Comparison of ENCODE assay signal across 12 cellular contexts in genomic region chr1:98086796-98087195, GRCh38.
DNase-seq lines count a peak whose midpoint lies in the region; ATAC-seq, FAIRE-seq and TF ChIP-seq lines count a peak whose summit lies in the region.
"Had no signal": no experiment of that assay in that cellular context is flagged by ENCODE, and none has a peak within 500 bp of the region (broad histone marks: within the 10 kb centered on the region; RNA-seq: fewer than 3 reads in every experiment).

No MANE protein-coding gene starts in this region.

- H2BK120ac ChIP-seq in trophoblast cell (ENCODE audit: insufficient read depth, low read length, poor library complexity): no peak overlapping the region

- TF ChIP-seq POLR2A in ovary (IDR thresholded peaks at IDR 0.05): no peak

- no peak for TF ChIP-seq CTCF in fibroblast of lung (conservative IDR thresholded peaks at IDR 0.05 in 1 of 2, IDR thresholded peaks at IDR 0.05 in 1 of 2; ENCODE audit: low read depth in 1 of 2, low read length in 2 of 2)
- no peak for TF ChIP-seq CTCF in ovary (IDR thresholded peaks at IDR 0.05)

- H3K27me3 Mint-ChIP-seq in natural killer cell treated with Interleukin-12 subunit alpha and Interleukin-12 subunit beta and Interleukin-15 and Interleukin-18, amount 100 ng/mL, for 72 hours: peaks cover 15 to 21% of the 10 kb centered on the region in 2 donors
- no peaks in the 10 kb centered on the region for H3K27me3 Mint-ChIP-seq in activated CD4-positive, alpha-beta T cell treated with anti-CD3 and anti-CD28 coated beads, Interleukin-2, amount 10 ng/mL, durations not matched to agents 7 days and 5 days

- POLR2A ChIA-PET in activated CD4-positive, alpha-beta T cell treated with anti-CD3 and anti-CD28 coated beads, Interleukin-2, amount 10 ng/mL, durations not matched to agents 7 days and 5 days (lab: Charles Lee): no interaction called here

- no peak overlapping the region for H2BK12ac ChIP-seq in trophoblast cell (ENCODE audit: low read length)

- CTCF ChIA-PET in activated CD4-positive, alpha-beta T cell treated with anti-CD3 and anti-CD28 coated beads, Interleukin-2, amount 10 ng/mL, durations not matched to agents 7 days and 5 days (lab: Charles Lee): interaction anchor here (0.7 kb wide), 1 partner anchor 1883 kb away, joined by 3 read pairs; no protein-coding TSS in a partner anchor

- H3K36me3 Mint-ChIP-seq in natural killer cell treated with Interleukin-12 subunit alpha and Interleukin-12 subunit beta and Interleukin-15 and Interleukin-18, amount 100 ng/mL, for 72 hours: no peaks in the 10 kb centered on the region
- H3K36me3 Mint-ChIP-seq in activated CD4-positive, alpha-beta T cell treated with anti-CD3 and anti-CD28 coated beads, Interleukin-2, amount 10 ng/mL, durations not matched to agents 7 days and 5 days (ENCODE audit: low read depth): no peaks in the 10 kb centered on the region
- H3K36me3 Mint-ChIP-seq: activated naive CD8-positive, alpha-beta T cell treated with anti-CD3 and anti-CD28 coated beads, Interleukin-2, amount 10 ng/mL, durations not matched to agents 7 days and 5 days had no signal

- no peak overlapping the region for H3K18ac ChIP-seq in trophoblast cell (ENCODE audit: low read length)

- no peaks in the 10 kb centered on the region for H4K20me1 ChIP-seq in fibroblast of lung (ENCODE audit: control insufficient read depth, extremely low read depth, insufficient read depth, low read length)

- no peak overlapping the region for H4K12ac ChIP-seq in trophoblast cell (ENCODE audit: low read depth, low read length)

- H3K4me2 ChIP-seq in fibroblast of lung (ENCODE audit: extremely low read depth, insufficient read depth, low read length) (peak overlapping the region; percentile 72), trophoblast cell (ENCODE audit: low read length) (no peak overlapping the region)

- H3K79me2 ChIP-seq in fibroblast of lung (ENCODE audit: control insufficient read depth, insufficient read depth, low read length) (no peaks in the 10 kb centered on the region), trophoblast cell (ENCODE audit: control insufficient read depth, insufficient read depth, low read length, poor library complexity) (no peaks in the 10 kb centered on the region)

- H3K4me1 ChIP-seq in fibroblast of lung (ENCODE audit: control insufficient read depth, extremely low read depth, insufficient read depth, low read length): peaks cover 9% of the 10 kb centered on the region
- H3K4me1 ChIP-seq in trophoblast cell (ENCODE audit: control insufficient read depth in 1 of 2, insufficient read depth in 2 of 2, low read length in 2 of 2): peaks cover 0 to 5% of the 10 kb centered on the region in 2 experiments
- H3K4me1 ChIP-seq in ovary (ENCODE audit: insufficient read depth): no peaks in the 10 kb centered on the region

- peak; percentile 15 for DNase-seq in ELF-1 (ENCODE audit: low read depth, low spot score)
- peak; percentile 100 for DNase-seq in RCC 7860 (ENCODE audit: low spot score)
- DNase-seq in fibroblast of lung (ENCODE audit: low read depth in 2 of 2): peak; percentile 91 to 100
- peak; percentile 50 to 81 for DNase-seq in trophoblast cell
- no peak for DNase-seq in ovary
- no peak for DNase-seq in natural killer cell treated with Interleukin-12 subunit alpha and Interleukin-12 subunit beta and Interleukin-15 and Interleukin-18, amount 100 ng/mL, for 72 hours (ENCODE audit: low spot score)
- DNase-seq in activated CD4-positive, alpha-beta T cell treated with anti-CD3 and anti-CD28 coated beads, Interleukin-2, amount 10 ng/mL, durations not matched to agents 7 days and 5 days: no peak
- DNase-seq: activated naive CD8-positive, alpha-beta T cell treated with anti-CD3 and anti-CD28 coated beads, Interleukin-2, amount 10 ng/mL, durations not matched to agents 7 days and 5 days; NCI-H524; stimulated activated naive CD8-positive, alpha-beta T cell treated with anti-CD3 and anti-CD28 coated beads, Interleukin-15, amount 100 ng/mL, for 72 hours had no signal

- WGBS in trophoblast cell (ENCODE audit: extremely low coverage, insufficient coverage, insufficient read length): no CpG with 5 or more reads among the region's 2 CpGs
- WGBS in ovary, 3 donors: 63 to 68% (median 65%) methylated on average over 2 of the region's 2 CpGs

- no peak for ATAC-seq in HG02870 (IDR thresholded peaks at IDR 0.05; ENCODE audit: unreplicated experiment)
- no peak for ATAC-seq in natural killer cell treated with Interleukin-12 subunit alpha and Interleukin-12 subunit beta and Interleukin-15 and Interleukin-18, amount 100 ng/mL, for 72 hours
- ATAC-seq: stimulated activated naive CD8-positive, alpha-beta T cell treated with anti-CD3 and anti-CD28 coated beads, Interleukin-15, amount 100 ng/mL, for 72 hours had no signal

- H3K27me3 ChIP-seq in fibroblast of lung (ENCODE audit: control insufficient read depth, insufficient read depth, low read length) (no peaks in the 10 kb centered on the region), trophoblast cell (ENCODE audit: insufficient read depth, low read length) (no peaks in the 10 kb centered on the region), ovary (no peaks in the 10 kb centered on the region)

- H3K9me3 Mint-ChIP-seq in natural killer cell treated with Interleukin-12 subunit alpha and Interleukin-12 subunit beta and Interleukin-15 and Interleukin-18, amount 100 ng/mL, for 72 hours: no peaks in the 10 kb centered on the region
- no peaks in the 10 kb centered on the region for H3K9me3 Mint-ChIP-seq in activated CD4-positive, alpha-beta T cell treated with anti-CD3 and anti-CD28 coated beads, Interleukin-2, amount 10 ng/mL, durations not matched to agents 7 days and 5 days
- H3K9me3 Mint-ChIP-seq: activated naive CD8-positive, alpha-beta T cell treated with anti-CD3 and anti-CD28 coated beads, Interleukin-2, amount 10 ng/mL, durations not matched to agents 7 days and 5 days; stimulated activated naive CD8-positive, alpha-beta T cell treated with anti-CD3 and anti-CD28 coated beads, Interleukin-15, amount 100 ng/mL, for 72 hours had no signal

- no peaks in the 10 kb centered on the region for H3K36me3 ChIP-seq in fibroblast of lung (ENCODE audit: control insufficient read depth, insufficient read depth, low read length)
- H3K36me3 ChIP-seq in trophoblast cell (ENCODE audit: control insufficient read depth in 1 of 2, insufficient read depth in 2 of 2, low read length in 2 of 2): no peaks in the 10 kb centered on the region
- H3K36me3 ChIP-seq in ovary: no peaks in the 10 kb centered on the region

- no peak overlapping the region for H3K14ac ChIP-seq in trophoblast cell (ENCODE audit: low read length)

- H2BK5ac ChIP-seq in trophoblast cell (ENCODE audit: low read depth, low read length, poor library complexity): no peak overlapping the region

- H3K4ac ChIP-seq in trophoblast cell (ENCODE audit: low read depth, low read length): no peak overlapping the region

- intact Hi-C loops in ovary (cut with DNase I): no loop called here

- H3K79me1 ChIP-seq in trophoblast cell (ENCODE audit: low read length): no peaks in the 10 kb centered on the region

- H3K27ac ChIP-seq in fibroblast of lung (ENCODE audit: insufficient read depth, low read length): peak overlapping the region; percentile 67
- no peak overlapping the region for H3K27ac ChIP-seq in trophoblast cell (ENCODE audit: low read depth, low read length)
- no peak overlapping the region for H3K27ac ChIP-seq in ovary
- H3K27ac ChIP-seq: VCaP had no signal

- FAIRE-seq in RCC 7860 (lab: Jason Lieb, UNC): peak; percentile 99

- no peak overlapping the region for H4K8ac ChIP-seq in trophoblast cell (ENCODE audit: low read depth, low read length)

- no peaks in the 10 kb centered on the region for H3K9me3 ChIP-seq in fibroblast of lung (ENCODE audit: control insufficient read depth, insufficient read depth, low read depth, low read length)
- H3K9me3 ChIP-seq in trophoblast cell (ENCODE audit: insufficient read depth, low read depth, low read length): no peaks in the 10 kb centered on the region
- no peaks in the 10 kb centered on the region for H3K9me3 ChIP-seq in ovary

- H4K91ac ChIP-seq in trophoblast cell (ENCODE audit: low read depth, low read length): no peak overlapping the region

- H3K9ac ChIP-seq in fibroblast of lung (ENCODE audit: insufficient read depth, low read length) (no peak overlapping the region), trophoblast cell (ENCODE audit: low read length) (no peak overlapping the region)

- H3K4me3 Mint-ChIP-seq in natural killer cell treated with Interleukin-12 subunit alpha and Interleukin-12 subunit beta and Interleukin-15 and Interleukin-18, amount 100 ng/mL, for 72 hours: no peak overlapping the region
- no peak overlapping the region for H3K4me3 Mint-ChIP-seq in activated CD4-positive, alpha-beta T cell treated with anti-CD3 and anti-CD28 coated beads, Interleukin-2, amount 10 ng/mL, durations not matched to agents 7 days and 5 days
- H3K4me3 Mint-ChIP-seq: activated naive CD8-positive, alpha-beta T cell treated with anti-CD3 and anti-CD28 coated beads, Interleukin-2, amount 10 ng/mL, durations not matched to agents 7 days and 5 days; stimulated activated naive CD8-positive, alpha-beta T cell treated with anti-CD3 and anti-CD28 coated beads, Interleukin-15, amount 100 ng/mL, for 72 hours had no signal

- H3K4me1 Mint-ChIP-seq in natural killer cell treated with Interleukin-12 subunit alpha and Interleukin-12 subunit beta and Interleukin-15 and Interleukin-18, amount 100 ng/mL, for 72 hours (ENCODE audit: low read depth in 2 of 2): no peaks in the 10 kb centered on the region
- no peaks in the 10 kb centered on the region for H3K4me1 Mint-ChIP-seq in activated CD4-positive, alpha-beta T cell treated with anti-CD3 and anti-CD28 coated beads, Interleukin-2, amount 10 ng/mL, durations not matched to agents 7 days and 5 days
- H3K4me1 Mint-ChIP-seq: activated naive CD8-positive, alpha-beta T cell treated with anti-CD3 and anti-CD28 coated beads, Interleukin-2, amount 10 ng/mL, durations not matched to agents 7 days and 5 days; stimulated activated naive CD8-positive, alpha-beta T cell treated with anti-CD3 and anti-CD28 coated beads, Interleukin-15, amount 100 ng/mL, for 72 hours had no signal

- no peak overlapping the region for H3K23ac ChIP-seq in trophoblast cell (ENCODE audit: low read length)

- H2AK5ac ChIP-seq in trophoblast cell (ENCODE audit: low read length): no peak overlapping the region

- no peak overlapping the region for H3K27ac Mint-ChIP-seq in natural killer cell treated with Interleukin-12 subunit alpha and Interleukin-12 subunit beta and Interleukin-15 and Interleukin-18, amount 100 ng/mL, for 72 hours
- no peak overlapping the region for H3K27ac Mint-ChIP-seq in activated CD4-positive, alpha-beta T cell treated with anti-CD3 and anti-CD28 coated beads, Interleukin-2, amount 10 ng/mL, durations not matched to agents 7 days and 5 days
- H3K27ac Mint-ChIP-seq: activated naive CD8-positive, alpha-beta T cell treated with anti-CD3 and anti-CD28 coated beads, Interleukin-2, amount 10 ng/mL, durations not matched to agents 7 days and 5 days; stimulated activated naive CD8-positive, alpha-beta T cell treated with anti-CD3 and anti-CD28 coated beads, Interleukin-15, amount 100 ng/mL, for 72 hours had no signal

- no peak overlapping the region for H3K4me3 ChIP-seq in fibroblast of lung (replicated peaks in 1 of 4; ENCODE audit: control extremely low read depth in 1 of 4, insufficient read depth in 1 of 4, low read depth in 3 of 4, low read length in 4 of 4)
- H3K4me3 ChIP-seq in trophoblast cell (ENCODE audit: low read depth, low read length): no peak overlapping the region
- H3K4me3 ChIP-seq in ovary: no peak overlapping the region

- peak overlapping the region; percentile 50 for H2AFZ ChIP-seq in fibroblast of lung (ENCODE audit: low read length)
- no peak overlapping the region for H2AFZ ChIP-seq in trophoblast cell (ENCODE audit: insufficient read depth, low read length, poor library complexity)

- no peak for TF ChIP-seq EP300 in ovary (IDR thresholded peaks at IDR 0.05)

Comparison
In these comparisons a context has a peak if more than half of its experiments do, and no peak if none do; other contexts are left out.
1. DNase-seq: peak in ELF-1 (single experiment), RCC 7860 (single experiment), fibroblast of lung (2 of 2) and trophoblast cell (2 of 2); none in ovary (0 of 5), natural killer cell treated with Interleukin-12 subunit alpha and Interleukin-12 subunit beta and Interleukin-15 and Interleukin-18, amount 100 ng/mL, for 72 hours (single experiment) and activated CD4-positive, alpha-beta T cell treated with anti-CD3 and anti-CD28 coated beads, Interleukin-2, amount 10 ng/mL, durations not matched to agents 7 days and 5 days (single experiment).